ENCODE assay signal across 24 cellular contexts in the genomic region with DNA sequence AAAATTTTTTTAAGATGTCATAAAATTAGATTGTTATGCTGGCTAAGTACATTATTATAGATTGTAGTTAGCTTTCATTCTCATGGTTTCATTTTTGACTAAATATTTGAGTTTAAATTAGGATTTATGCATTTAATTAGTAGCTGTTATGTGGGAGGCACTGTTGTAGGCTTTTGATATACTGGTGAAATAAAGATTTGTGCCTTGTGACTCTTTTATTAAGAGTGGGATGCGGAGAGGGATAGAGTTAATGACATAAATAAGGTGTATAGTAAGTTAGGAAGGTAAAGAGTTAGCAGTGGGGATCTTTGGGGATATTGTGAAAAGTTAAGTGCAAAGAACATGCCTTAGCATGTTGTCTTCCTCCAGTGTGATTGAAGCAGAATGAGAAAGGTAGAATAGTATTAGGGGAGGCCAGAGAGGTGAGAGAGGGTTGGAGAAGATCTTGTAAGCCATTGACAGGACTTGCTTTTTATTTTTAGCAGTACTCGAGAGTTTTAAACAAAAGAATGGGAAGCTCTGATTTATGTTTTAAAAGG. TPM values are rescaled to one million over a fixed set of nuclear protein-coding genes. Genes with fewer than 3 reads are reported as not detected.
DNase-seq lines count a peak whose midpoint lies in the region; ATAC-seq, FAIRE-seq and TF ChIP-seq lines count a peak whose summit lies in the region.
"Had no signal": no experiment of that assay in that cellular context is flagged by ENCODE, and none has a peak within 500 bp of the region (broad histone marks: within the 10 kb centered on the region; RNA-seq: fewer than 3 reads in every experiment).

No MANE protein-coding gene starts in this region.

- peak; percentile 53 for FAIRE-seq in keratinocyte (lab: Jason Lieb, UNC)
- FAIRE-seq: H54 had no signal

- H3K4me1 Mint-ChIP-seq in Caco-2 (ENCODE audit: low read depth, unreplicated experiment) = peaks cover 50% of the 10 kb centered on the region
- peaks cover 84% of the 10 kb centered on the region for H3K4me1 Mint-ChIP-seq in brain

- H3K4me3 ChIP-seq in Caco-2 (ENCODE audit: low read depth, low read length) (no peak overlapping the region), HUES6 (ENCODE audit: low read depth, low read length) (no peak overlapping the region), keratinocyte (ENCODE audit: control insufficient read depth in 2 of 3, extremely low read depth in 1 of 3, insufficient read depth in 2 of 3, low read depth in 1 of 3, low read length in 3 of 3) (peak overlapping the region; percentile 5 to 61 (median 41)), brain microvascular endothelial cell (ENCODE audit: low read depth, low read length) (no peak overlapping the region)
- H3K4me3 ChIP-seq: esophagus squamous epithelium, right atrium auricular region, upper lobe of left lung had no signal

- POLR2A ChIA-PET in Caco-2 (lab: Charles Lee) = interaction anchor here (1.0 to 1.1 kb wide), 2 partner anchors 9 to 1059 kb away, joined by 3 to 4 read pairs; a partner anchor contains a TSS

- H3K36me3 Mint-ChIP-seq in Caco-2 (ENCODE audit: insufficient read depth, unreplicated experiment) (peaks cover 18% of the 10 kb centered on the region), brain (peaks cover 59% of the 10 kb centered on the region)

- H3K4me1 ChIP-seq in Caco-2 (peaks cover 79% of the 10 kb centered on the region), HUES6 (ENCODE audit: control insufficient read depth, insufficient read depth, low read length) (peaks cover 33% of the 10 kb centered on the region), keratinocyte (ENCODE audit: control insufficient read depth, extremely low read depth, insufficient read depth, low read length) (peaks cover 25% of the 10 kb centered on the region)

- H3K27me3 ChIP-seq in Caco-2 (replicated peaks; ENCODE audit: control insufficient read depth, insufficient read depth, low read length) (no peaks in the 10 kb centered on the region), HUES6 (ENCODE audit: control insufficient read depth, insufficient read depth, low read length) (no peaks in the 10 kb centered on the region), keratinocyte (ENCODE audit: control insufficient read depth, extremely low read depth, insufficient read depth, low read length) (no peaks in the 10 kb centered on the region), brain microvascular endothelial cell (replicated peaks) (no peaks in the 10 kb centered on the region)
- H3K27me3 ChIP-seq: esophagus squamous epithelium, right atrium auricular region, upper lobe of left lung had no signal

- H3K9ac ChIP-seq in HUES6 (ENCODE audit: low read length) (no peak overlapping the region), keratinocyte (ENCODE audit: control insufficient read depth, extremely low read depth, insufficient read depth, low read length) (peak overlapping the region; percentile 6)

- H3K9me3 ChIP-seq in Caco-2 (no peaks in the 10 kb centered on the region), HUES6 (ENCODE audit: control insufficient read depth, insufficient read depth, low read depth, low read length) (no peaks in the 10 kb centered on the region), keratinocyte (ENCODE audit: control insufficient read depth, low read depth, low read length) (no peaks in the 10 kb centered on the region)
- H3K9me3 ChIP-seq: esophagus squamous epithelium, right atrium auricular region, upper lobe of left lung had no signal

- no peaks in the 10 kb centered on the region for H3K9me1 ChIP-seq in keratinocyte (ENCODE audit: control insufficient read depth, extremely low read depth, insufficient read depth, low read length)

- intact Hi-C loops in Caco-2 (cut with micrococcal nuclease; ENCODE audit: unreplicated experiment) = no loop called here

- peaks cover 10% of the 10 kb centered on the region for H4K20me1 ChIP-seq in keratinocyte (ENCODE audit: control insufficient read depth, extremely low read depth, insufficient read depth, low read length)

- DNase-seq in Caco-2 (no peak), keratinocyte (ENCODE audit: low read depth, low spot score) (no peak), brain microvascular endothelial cell (no peak), SHP77 treated with DMSO at 0.1 percent for 48 hours (lab: John Stamatoyannopoulos, UW) (no peak)
- DNase-seq: activated CD4-positive, alpha-beta T cell treated with anti-CD3 and anti-CD28 coated beads for 36 hours; activated CD8-positive, alpha-beta memory T cell treated with anti-CD3 and anti-CD28 coated beads for 24 hours; activated naive CD4-positive, alpha-beta T cell treated with Interleukin-2 at 50 U/mL for 16 hours; activated T-cell treated with anti-CD3 and anti-CD28 coated beads, Interleukin-2, amount 50 U/mL, for 24 hours; effector CD8-positive, alpha-beta T cell; esophagus squamous epithelium; KG1; kidney glomerular epithelial cell; NCI-H187 treated with DMSO at 0.1 percent for 48 hours; NCI-H226; OCI-M1; T-cell; upper lobe of left lung had no signal

- peaks cover 98% of the 10 kb centered on the region for H3K79me2 ChIP-seq in keratinocyte (ENCODE audit: control insufficient read depth, insufficient read depth, low read length)

- dilution Hi-C loops in keratinocyte (cut with MboI; ENCODE audit: extremely low pct_ligation_motif_present, low sequenced_read_pairs) = no loop called here

- no peak for ATAC-seq in GM18520 (IDR thresholded peaks at IDR 0.05; ENCODE audit: unreplicated experiment)
- ATAC-seq in HG02852 (IDR thresholded peaks at IDR 0.05; ENCODE audit: unreplicated experiment) = no peak
- ATAC-seq: activated CD4-positive, alpha-beta T cell treated with anti-CD3 and anti-CD28 coated beads for 36 hours; T-cell had no signal

- H3K27ac Mint-ChIP-seq in Caco-2 (ENCODE audit: unreplicated experiment) = no peak overlapping the region
- H3K27ac Mint-ChIP-seq in brain = peak overlapping the region in 4 of 5 experiments; percentile 5 to 69 (median 16)
- H3K27ac Mint-ChIP-seq: activated CD4-positive, alpha-beta T cell treated with anti-CD3 and anti-CD28 coated beads for 36 hours; activated T-cell treated with anti-CD3 and anti-CD28 coated beads, Interleukin-2, amount 50 U/mL, for 24 hours; T-cell had no signal

- CTCF ChIA-PET in Caco-2 (lab: Charles Lee) = no interaction called here

- H2AFZ ChIP-seq in keratinocyte (ENCODE audit: control insufficient read depth, low read length) = no peak overlapping the region

- H3K9me3 Mint-ChIP-seq in Caco-2 (ENCODE audit: unreplicated experiment) = no peaks in the 10 kb centered on the region
- peaks cover 0 to 3% (median 0%) of the 10 kb centered on the region in 5 experiments for H3K9me3 Mint-ChIP-seq in brain
- H3K9me3 Mint-ChIP-seq: activated T-cell treated with anti-CD3 and anti-CD28 coated beads, Interleukin-2, amount 50 U/mL, for 24 hours; central memory CD8-positive, alpha-beta T cell; T-cell had no signal

- H3K27me3 Mint-ChIP-seq in Caco-2 (ENCODE audit: insufficient read depth, unreplicated experiment) (no peaks in the 10 kb centered on the region), brain (no peaks in the 10 kb centered on the region)
- H3K27me3 Mint-ChIP-seq: activated CD4-positive, alpha-beta T cell treated with anti-CD3 and anti-CD28 coated beads for 36 hours; activated T-cell treated with anti-CD3 and anti-CD28 coated beads, Interleukin-2, amount 50 U/mL, for 24 hours; central memory CD8-positive, alpha-beta T cell; T-cell had no signal

- TF ChIP-seq CTCF in Caco-2 (IDR thresholded peaks at IDR 0.05; ENCODE audit: insufficient read depth in 1 of 2, low read depth in 1 of 2, low read length in 1 of 2, severe bottlenecking in 1 of 2, unreplicated experiment in 1 of 2) = no peak
- TF ChIP-seq CTCF in brain (conservative IDR thresholded peaks at IDR 0.05) = no peak
- TF ChIP-seq CTCF in keratinocyte (optimal IDR thresholded peaks at IDR 0.05 in 1 of 3, IDR thresholded peaks at IDR 0.05 in 1 of 3, conservative IDR thresholded peaks at IDR 0.05 in 1 of 3; ENCODE audit: extremely low read depth in 1 of 3, insufficient read depth in 2 of 3, low read length in 3 of 3) = no peak
- TF ChIP-seq CTCF in brain microvascular endothelial cell (IDR thresholded peaks at IDR 0.05; ENCODE audit: low read depth, low read length, missing control alignments) = no peak

- H3K4me3 Mint-ChIP-seq in Caco-2 (ENCODE audit: unreplicated experiment) = peak overlapping the region; percentile 11
- H3K4me3 Mint-ChIP-seq in brain = peak overlapping the region in 3 of 5 experiments; percentile 2 to 7 (median 2)
- H3K4me3 Mint-ChIP-seq: activated CD4-positive, alpha-beta T cell treated with anti-CD3 and anti-CD28 coated beads for 36 hours; activated T-cell treated with anti-CD3 and anti-CD28 coated beads, Interleukin-2, amount 50 U/mL, for 24 hours; central memory CD8-positive, alpha-beta T cell; T-cell had no signal

- no TSS peak for BruUV-seq in Caco-2 (replicated peaks; lab: Mats Ljungman, UMichigan)

- no peaks in the 10 kb centered on the region for H3K36me3 ChIP-seq in Caco-2 (ENCODE audit: control insufficient read depth, insufficient read depth, low read length)
- H3K36me3 ChIP-seq in HUES6 (ENCODE audit: control insufficient read depth, insufficient read depth, low read length) = peaks cover 9% of the 10 kb centered on the region
- H3K36me3 ChIP-seq in keratinocyte (ENCODE audit: control insufficient read depth in 2 of 2, extremely low read depth in 1 of 2, insufficient read depth in 2 of 2, low read length in 2 of 2) = peaks cover 3 to 7% of the 10 kb centered on the region in 2 experiments
- peaks cover 2% of the 10 kb centered on the region for H3K36me3 ChIP-seq in brain microvascular endothelial cell (replicated peaks)

- in situ Hi-C loops in brain microvascular endothelial cell (cut with HindIII; ENCODE audit: low pct_ligation_motif_present, low sequenced_read_pairs) = no loop called here

- 0 out of 2 replicates have a peak overlapping the region, but pooled peaks have one; percentile 10 for H3K27ac ChIP-seq in HUES6 (ENCODE audit: low read depth, low read length)
- peak overlapping the region; percentile 50 for H3K27ac ChIP-seq in keratinocyte (ENCODE audit: control insufficient read depth, insufficient read depth, low read length)
- no peak overlapping the region for H3K27ac ChIP-seq in brain microvascular endothelial cell
- H3K27ac ChIP-seq: right atrium auricular region, upper lobe of left lung had no signal

- peak overlapping the region; percentile 89 for H3K4me2 ChIP-seq in keratinocyte (ENCODE audit: control insufficient read depth, extremely low read depth, insufficient read depth, low read depth, low read length)

RNA-seq across cellular contexts. Expression of a gene that starts 8.8 kb away (rescaled TPM):
- total RNA-seq in Caco-2 (2022) = 146 and 165 TPM in 2 replicates
- polyA plus RNA-seq in brain (ENCODE audit: insufficient read depth, low read depth, low replicate concordance) = 8.9 TPM
- 24.4 to 43.1 TPM (median 32.8 TPM) in 3 replicates for polyA plus RNA-seq in keratinocyte
- 164 TPM for polyA plus RNA-seq in keratinocyte (2011; ENCODE audit: low read depth)
- 22.3 and 48.7 TPM in 2 replicates for polyA plus RNA-seq in keratinocyte (2011; cell fraction: cytosol; rRNA removed)
- 43.8 and 56.0 TPM in 2 replicates for polyA plus RNA-seq in keratinocyte (2011; cell fraction: nucleus; rRNA removed)
- polyA plus RNA-seq in keratinocyte (2012; ENCODE audit: low replicate concordance) = 31.6 and 43.1 TPM in 2 replicates
- polyA minus RNA-seq in keratinocyte = 5.9 to 112 TPM (median 57.8 TPM) in 3 replicates
- 58.7 TPM for polyA minus RNA-seq in keratinocyte (2011; cell fraction: cytosol; rRNA and poly(A)+ RNA removed)
- 48.2 and 107 TPM in 2 replicates for polyA minus RNA-seq in keratinocyte (2011; cell fraction: nucleus; rRNA and poly(A)+ RNA removed)

Comparison
In these comparisons a context has a peak if more than half of its experiments do, and no peak if none do; other contexts are left out.
1. H3K4me3 ChIP-seq: peak in keratinocyte (3 of 3); none in Caco-2 (single experiment), HUES6 (single experiment) and brain microvascular endothelial cell (single experiment).